ENCODE assay signal across 12 cellular contexts in the genomic region with DNA sequence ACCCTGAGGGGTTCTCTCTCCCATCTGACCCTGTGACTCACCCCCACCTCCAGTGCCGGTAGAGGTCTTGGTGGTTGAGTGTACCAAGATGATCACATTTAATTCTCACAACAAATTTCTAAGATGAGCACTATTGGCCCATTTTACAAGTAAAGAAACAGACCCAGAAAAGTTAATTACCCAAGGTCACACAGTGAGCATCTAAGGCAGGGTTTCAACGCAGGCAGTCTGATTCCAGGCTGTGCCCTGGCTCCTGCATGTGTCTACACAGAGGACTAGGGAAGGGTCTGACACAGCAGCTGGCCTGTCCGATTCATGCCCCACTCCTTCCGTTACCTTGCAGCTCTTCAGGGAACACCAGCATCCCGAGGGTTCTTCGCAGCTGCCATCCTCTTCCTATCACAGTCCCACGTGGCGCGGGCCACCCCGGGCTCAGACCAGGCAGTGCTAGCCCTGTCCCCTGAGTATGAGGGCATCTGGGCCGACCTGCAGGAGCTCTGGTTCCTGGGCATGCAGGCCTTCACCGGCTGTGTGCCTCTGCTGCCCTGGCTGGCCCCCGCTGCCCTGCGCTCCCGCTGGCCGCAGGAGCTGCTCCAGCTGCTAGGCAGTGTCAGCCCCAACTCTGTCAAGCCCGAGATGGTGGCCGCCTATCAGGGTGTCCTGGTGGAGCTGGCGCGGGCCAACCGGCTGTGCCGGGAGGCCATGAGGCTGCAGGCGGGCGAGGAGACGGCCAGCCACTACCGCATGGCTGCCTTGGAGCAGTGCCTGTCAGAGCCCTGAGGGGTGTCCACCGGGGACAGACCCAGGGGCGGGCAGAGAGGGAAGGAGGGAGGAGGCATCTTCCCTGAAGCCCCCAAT. TPM values are rescaled to one million over a fixed set of nuclear protein-coding genes. Genes with fewer than 3 reads are reported as not detected.
DNase-seq lines count a peak whose midpoint lies in the region; ATAC-seq and TF ChIP-seq lines count a peak whose summit lies in the region.
"Had no signal": no experiment of that assay in that cellular context is flagged by ENCODE, and none has a peak within 500 bp of the region (broad histone marks: within the 10 kb centered on the region; RNA-seq: fewer than 3 reads in every experiment).

No MANE protein-coding gene starts in this region.

- peaks cover 26% of the 10 kb centered on the region for H3K4me1 Mint-ChIP-seq in CD14-positive monocyte
- H3K4me1 Mint-ChIP-seq in naive thymus-derived CD8-positive, alpha-beta T cell, result peaks cover 12 to 43% (median 23%) of the 10 kb centered on the region in 4 donors

- POLR2A ChIA-PET in naive thymus-derived CD8-positive, alpha-beta T cell (lab: Charles Lee), result interaction anchor here (0.5 to 1.3 kb wide), 6 partner anchors 7 to 33 kb away, joined by 3 to 4 read pairs (median 3); partner anchors contain the start of gene NCDN

- peaks cover 40% of the 10 kb centered on the region for H3K36me3 ChIP-seq in WERI-Rb-1

- ATAC-seq in naive thymus-derived CD8-positive, alpha-beta T cell, result no peak
- ATAC-seq in GM19463 (IDR thresholded peaks at IDR 0.05; ENCODE audit: unreplicated experiment), result no peak

- H3K9me3 Mint-ChIP-seq in CD14-positive monocyte, result no peaks in the 10 kb centered on the region
- H3K9me3 Mint-ChIP-seq in naive thymus-derived CD8-positive, alpha-beta T cell, result no peaks in the 10 kb centered on the region
- H3K9me3 Mint-ChIP-seq: activated naive CD4-positive, alpha-beta T cell treated with anti-CD3 and anti-CD28 coated beads, Interleukin-2, amount 10 ng/mL, durations not matched to agents 7 days and 5 days; CD8-positive, alpha-beta T cell had no signal

- no peaks in the 10 kb centered on the region for H3K9me3 ChIP-seq in WERI-Rb-1 (ENCODE audit: severe bottlenecking)
- H3K9me3 ChIP-seq: MG63, thyroid gland had no signal

- peak overlapping the region; percentile 70 for H3K27ac ChIP-seq in WERI-Rb-1
- H3K27ac ChIP-seq: thyroid gland had no signal

- intact Hi-C loops in CD14-positive monocyte (cut with micrococcal nuclease), result loop anchor here in 1 of 2 donors (5.0 kb wide), 2 partner anchors 157 to 207 kb away; no protein-coding TSS in a partner anchor

- no peak overlapping the region for H3K4me3 ChIP-seq in WERI-Rb-1 (ENCODE audit: low read depth, low read length)
- H3K4me3 ChIP-seq: MG63, smooth muscle cell, thyroid gland had no signal

- in situ Hi-C loops in G401 (cut with HindIII; ENCODE audit: low sequenced_read_pairs), result loop anchor here (10.0 kb wide), 2 partner anchors 120 to 160 kb away; no protein-coding TSS in a partner anchor

- H3K27me3 Mint-ChIP-seq in CD14-positive monocyte (ENCODE audit: low read depth in 3 of 3), result no peaks in the 10 kb centered on the region
- H3K27me3 Mint-ChIP-seq in naive thymus-derived CD8-positive, alpha-beta T cell, result no peaks in the 10 kb centered on the region
- H3K27me3 Mint-ChIP-seq: activated naive CD4-positive, alpha-beta T cell treated with anti-CD3 and anti-CD28 coated beads, Interleukin-2, amount 10 ng/mL, durations not matched to agents 7 days and 5 days had no signal

- peak; percentile 62 for TF ChIP-seq CTCF in CD14-positive monocyte (IDR thresholded peaks at IDR 0.05)
- no peak for TF ChIP-seq CTCF in WERI-Rb-1 (IDR thresholded peaks at IDR 0.05; ENCODE audit: low read depth, low read length)

- H3K4me3 Mint-ChIP-seq in CD14-positive monocyte, result no peak overlapping the region
- no peak overlapping the region for H3K4me3 Mint-ChIP-seq in naive thymus-derived CD8-positive, alpha-beta T cell
- H3K4me3 Mint-ChIP-seq: activated naive CD4-positive, alpha-beta T cell treated with anti-CD3 and anti-CD28 coated beads, Interleukin-2, amount 10 ng/mL, durations not matched to agents 7 days and 5 days; CD8-positive, alpha-beta T cell had no signal

- H3K36me3 Mint-ChIP-seq in CD14-positive monocyte, result peaks cover 53 to 61% of the 10 kb centered on the region in 2 donors
- peaks cover 0 to 9% (median 0%) of the 10 kb centered on the region in 3 donors for H3K36me3 Mint-ChIP-seq in naive thymus-derived CD8-positive, alpha-beta T cell

- DNase-seq in CD14-positive monocyte (ENCODE audit: low spot score) (no peak), G401 (ENCODE audit: low spot score) (peak; percentile 36), WERI-Rb-1 (no peak), MV-4-11 (lab: John Stamatoyannopoulos, UW) (no peak), ureter (ENCODE audit: low spot score) (no peak)
- DNase-seq in naive thymus-derived CD8-positive, alpha-beta T cell, result no peak

- H3K27me3 ChIP-seq in WERI-Rb-1 (ENCODE audit: insufficient read depth, low read depth, severe bottlenecking), result no peaks in the 10 kb centered on the region
- H3K27me3 ChIP-seq: MG63, thyroid gland had no signal

- H3K27ac Mint-ChIP-seq in CD14-positive monocyte, result peak overlapping the region in 2 of 7 donors; percentile 43 to 59
- H3K27ac Mint-ChIP-seq in naive thymus-derived CD8-positive, alpha-beta T cell, result peak overlapping the region in 7 of 10 donors; percentile 12 to 86 (median 34)
- H3K27ac Mint-ChIP-seq: activated naive CD4-positive, alpha-beta T cell treated with anti-CD3 and anti-CD28 coated beads, Interleukin-2, amount 10 ng/mL, durations not matched to agents 7 days and 5 days; CD8-positive, alpha-beta T cell had no signal

RNA-seq across cellular contexts. Expression of gene NCDN, which starts 7.5 kb away (rescaled TPM):
- polyA plus RNA-seq in CD14-positive monocyte, result 1 to 10 TPM; 5.0 to 7.0 TPM
- 19.2 and 28.3 TPM in 2 replicates for total RNA-seq in G401 (2014; rRNA removed; shearing (Covaris generic))
- total RNA-seq in naive thymus-derived CD8-positive, alpha-beta T cell, result 10 to 100 TPM; 25.0 to 25.6 TPM
- 10 to 100 TPM; 11.7 to 18.1 (median 16.6) TPM for polyA plus RNA-seq in naive thymus-derived CD8-positive, alpha-beta T cell
- 27.1 TPM for total RNA-seq in ureter

RNA-seq across cellular contexts. Expression of gene KIAA0319L, which starts 7.9 kb away (rescaled TPM):
- polyA plus RNA-seq in CD14-positive monocyte, result 10 to 100 TPM; 20.6 to 28.6 TPM
- total RNA-seq in G401 (2014; rRNA removed; shearing (Covaris generic)), result 25.5 and 31.1 TPM in 2 replicates
- 10 to 100 TPM; 70.9 to 71.1 TPM for total RNA-seq in naive thymus-derived CD8-positive, alpha-beta T cell
- 10 to 100 TPM; 16.0 to 25.2 (median 21.9) TPM for polyA plus RNA-seq in naive thymus-derived CD8-positive, alpha-beta T cell
- 74.6 TPM for total RNA-seq in ureter

RNA-seq across cellular contexts. Expression of gene TFAP2E, which starts 8.0 kb away (rescaled TPM):
- polyA plus RNA-seq in CD14-positive monocyte, result 1 to 10 TPM in 1 of 2 donors, under 1 TPM in 1; 0.77 to 1.5 TPM
- not detected in 2 replicates for total RNA-seq in G401 (2014; rRNA removed; shearing (Covaris generic))
- 1 to 10 TPM; 2.6 to 3.2 TPM for total RNA-seq in naive thymus-derived CD8-positive, alpha-beta T cell
- under 1 TPM; 0.20 to 0.59 (median 0.40) TPM for polyA plus RNA-seq in naive thymus-derived CD8-positive, alpha-beta T cell
- total RNA-seq in ureter, result 1.2 TPM
